Comparison of ENCODE assay signal across 35 cellular contexts in genomic region chr2:171979103-171979502, GRCh38. TPM values are rescaled to one million over a fixed set of nuclear protein-coding genes. Genes with fewer than 3 reads are reported as not detected.
DNase-seq lines count a peak whose midpoint lies in the region; ATAC-seq, FAIRE-seq and TF ChIP-seq lines count a peak whose summit lies in the region.
"Had no signal": no experiment of that assay in that cellular context is flagged by ENCODE, and none has a peak within 500 bp of the region (broad histone marks: within the 10 kb centered on the region; RNA-seq: fewer than 3 reads in every experiment).

No MANE protein-coding gene starts in this region.

- CTCF ChIA-PET in naive thymus-derived CD4-positive, alpha-beta T cell (lab: Charles Lee), result interaction anchor here (0.6 kb wide), 1 partner anchor 13 kb away, joined by 3 read pairs; no protein-coding TSS in a partner anchor

- H3K4me1 Mint-ChIP-seq in astrocyte (ENCODE audit: low read depth, unreplicated experiment), result no peaks in the 10 kb centered on the region
- no peaks in the 10 kb centered on the region for H3K4me1 Mint-ChIP-seq in central memory CD8-positive, alpha-beta T cell
- no peaks in the 10 kb centered on the region for H3K4me1 Mint-ChIP-seq in naive thymus-derived CD4-positive, alpha-beta T cell
- H3K4me1 Mint-ChIP-seq: B cell had no signal

- no peak for ATAC-seq in central memory CD8-positive, alpha-beta T cell (replicated peaks; ENCODE audit: extremely low read depth, poor library complexity, severe bottlenecking)
- peak; percentile 71 for ATAC-seq in naive thymus-derived CD4-positive, alpha-beta T cell
- ATAC-seq in HG02840 (IDR thresholded peaks at IDR 0.05; ENCODE audit: low FRiP score, unreplicated experiment), result no peak
- ATAC-seq: A549; CD8-positive, alpha-beta T cell had no signal

- no peaks in the 10 kb centered on the region for H3F3A ChIP-seq in smooth muscle cell (ENCODE audit: low read depth)

- H3K9me3 ChIP-seq in astrocyte (ENCODE audit: insufficient read depth, low read depth, low read length), result no peaks in the 10 kb centered on the region
- H3K9me3 ChIP-seq in naive thymus-derived CD4-positive, alpha-beta T cell (ENCODE audit: control insufficient read depth in 2 of 3, low read length in 3 of 3), result no peaks in the 10 kb centered on the region
- H3K9me3 ChIP-seq in smooth muscle cell (replicated peaks; ENCODE audit: low read depth), result no peaks in the 10 kb centered on the region
- H3K9me3 ChIP-seq: A549; BE2C; BLaER1; BLaER1 treated with 17β-estradiol and CSF1 and Interleukin-3, amounts not matched to agents 10 nM and 100 nM; Caco-2 had no signal

- no peak overlapping the region for H2AFZ ChIP-seq in astrocyte (ENCODE audit: low read depth, low read length)
- no peak overlapping the region for H2AFZ ChIP-seq in smooth muscle cell (ENCODE audit: low read depth)

- H3K27me3 Mint-ChIP-seq in astrocyte (ENCODE audit: low read depth, unreplicated experiment), result no peaks in the 10 kb centered on the region
- H3K27me3 Mint-ChIP-seq in central memory CD8-positive, alpha-beta T cell, result no peaks in the 10 kb centered on the region
- H3K27me3 Mint-ChIP-seq in naive thymus-derived CD4-positive, alpha-beta T cell, result no peaks in the 10 kb centered on the region
- H3K27me3 Mint-ChIP-seq: B cell; CD4-positive, alpha-beta memory T cell; CD4-positive, alpha-beta T cell; CD4-positive, CD25-positive, alpha-beta regulatory T cell; CD8-positive, alpha-beta memory T cell had no signal

- no peaks in the 10 kb centered on the region for H3K27me3 ChIP-seq in astrocyte (ENCODE audit: insufficient read depth, low read length)
- H3K27me3 ChIP-seq in naive thymus-derived CD4-positive, alpha-beta T cell (ENCODE audit: control insufficient read depth in 2 of 2, insufficient read depth in 2 of 2, low read length in 2 of 2), result no peaks in the 10 kb centered on the region
- H3K27me3 ChIP-seq in smooth muscle cell (ENCODE audit: low read depth), result no peaks in the 10 kb centered on the region
- H3K27me3 ChIP-seq: BE2C; BLaER1; BLaER1 treated with 17β-estradiol and CSF1 and Interleukin-3, amounts not matched to agents 10 nM and 100 nM had no signal

- no peak overlapping the region for H3K4me3 ChIP-seq in astrocyte (ENCODE audit: insufficient read depth, low read depth, low read length)
- no peak overlapping the region for H3K4me3 ChIP-seq in naive thymus-derived CD4-positive, alpha-beta T cell (ENCODE audit: low read length)
- H3K4me3 ChIP-seq in smooth muscle cell, result no peak overlapping the region
- H3K4me3 ChIP-seq: A549; BLaER1; BLaER1 treated with 17β-estradiol and CSF1 and Interleukin-3, amounts not matched to agents 10 nM and 100 nM had no signal

- H3K36me3 ChIP-seq in astrocyte (ENCODE audit: insufficient read depth, low read length), result peaks cover 15% of the 10 kb centered on the region
- H3K36me3 ChIP-seq in naive thymus-derived CD4-positive, alpha-beta T cell (ENCODE audit: control insufficient read depth in 2 of 3, insufficient read depth in 3 of 3, low read length in 3 of 3), result peaks cover 0 to 45% (median 14%) of the 10 kb centered on the region in 3 experiments
- H3K36me3 ChIP-seq in smooth muscle cell (ENCODE audit: low read depth), result peaks cover 11% of the 10 kb centered on the region
- H3K36me3 ChIP-seq: BE2C had no signal

- H4K20me1 ChIP-seq in astrocyte (ENCODE audit: insufficient read depth, low read length), result no peaks in the 10 kb centered on the region
- no peaks in the 10 kb centered on the region for H4K20me1 ChIP-seq in smooth muscle cell (ENCODE audit: low read depth)
- H4K20me1 ChIP-seq: BLaER1; BLaER1 treated with 17β-estradiol and CSF1 and Interleukin-3, amounts not matched to agents 10 nM and 100 nM had no signal

- no peaks in the 10 kb centered on the region for H3K9me3 Mint-ChIP-seq in astrocyte (ENCODE audit: unreplicated experiment)
- no peaks in the 10 kb centered on the region for H3K9me3 Mint-ChIP-seq in central memory CD8-positive, alpha-beta T cell
- H3K9me3 Mint-ChIP-seq in naive thymus-derived CD4-positive, alpha-beta T cell, result no peaks in the 10 kb centered on the region
- H3K9me3 Mint-ChIP-seq: CD4-positive, alpha-beta T cell; CD4-positive, CD25-positive, alpha-beta regulatory T cell; CD8-positive, alpha-beta memory T cell; CD8-positive, alpha-beta T cell had no signal

- DNase-seq in astrocyte (ENCODE audit: low read depth) (no peak), smooth muscle cell (lab: John Stamatoyannopoulos, UW; ENCODE audit: unreplicated experiment) (no peak), HT-29 (ENCODE audit: low spot score) (no peak)
- no peak for DNase-seq in central memory CD8-positive, alpha-beta T cell (ENCODE audit: low spot score in 2 of 2)
- DNase-seq in naive thymus-derived CD4-positive, alpha-beta T cell, result no peak
- DNase-seq: 8988T; ACHN; AML-193; BE2C; C1 segment of cervical spinal cord; Caco-2; Calu3; CD4-positive, alpha-beta memory T cell; CD4-positive, alpha-beta T cell; CD4-positive, CD25-positive, alpha-beta regulatory T cell; CD8-positive, alpha-beta memory T cell; CD8-positive, alpha-beta T cell; COR-L47; DMS 273 treated with DMSO at 0.1 percent for 48 hours; DMS153; DMS53; DMS79; DMS79 treated with DMSO at 0.1 percent for 48 hours; DND-41; EL had no signal

- POLR2A ChIA-PET in naive thymus-derived CD4-positive, alpha-beta T cell (lab: Charles Lee), result no interaction called here

- H3K4me3 Mint-ChIP-seq in astrocyte (ENCODE audit: unreplicated experiment), result no peak overlapping the region
- H3K4me3 Mint-ChIP-seq in central memory CD8-positive, alpha-beta T cell, result no peak overlapping the region
- H3K4me3 Mint-ChIP-seq in naive thymus-derived CD4-positive, alpha-beta T cell, result no peak overlapping the region
- H3K4me3 Mint-ChIP-seq: B cell; CD14-positive monocyte; CD4-positive, alpha-beta memory T cell; CD4-positive, alpha-beta T cell; CD4-positive, CD25-positive, alpha-beta regulatory T cell; CD8-positive, alpha-beta memory T cell; CD8-positive, alpha-beta T cell had no signal

- H3K4me2 ChIP-seq in astrocyte (ENCODE audit: low read length) (no peak overlapping the region), smooth muscle cell (no peak overlapping the region)
- H3K4me2 ChIP-seq: A549; BLaER1; BLaER1 treated with 17β-estradiol and CSF1 and Interleukin-3, amounts not matched to agents 10 nM and 100 nM had no signal

- WGBS in smooth muscle cell (ENCODE audit: low lambda C conversion rate), result over 99% methylated on average over 4 of the region's 4 CpGs

- H3K27ac ChIP-seq in astrocyte (ENCODE audit: low read depth, low read length) (no peak overlapping the region), smooth muscle cell (ENCODE audit: low read depth) (no peak overlapping the region)
- no peak overlapping the region for H3K27ac ChIP-seq in naive thymus-derived CD4-positive, alpha-beta T cell (ENCODE audit: low read depth, low read length)
- H3K27ac ChIP-seq: 22Rv1; A549; BLaER1; BLaER1 treated with 17β-estradiol and CSF1 and Interleukin-3, amounts not matched to agents 10 nM and 100 nM; C4-2B had no signal

- H3K27ac Mint-ChIP-seq in astrocyte (ENCODE audit: unreplicated experiment), result no peak overlapping the region
- H3K27ac Mint-ChIP-seq in central memory CD8-positive, alpha-beta T cell (ENCODE audit: low read depth), result peak overlapping the region; percentile 38
- no peak overlapping the region for H3K27ac Mint-ChIP-seq in naive thymus-derived CD4-positive, alpha-beta T cell
- H3K27ac Mint-ChIP-seq: B cell; CD4-positive, alpha-beta T cell; CD4-positive, CD25-positive, alpha-beta regulatory T cell; CD8-positive, alpha-beta T cell had no signal

- intact Hi-C loops in naive thymus-derived CD4-positive, alpha-beta T cell (cut with micrococcal nuclease), result no loop called here

- no peak overlapping the region for H3K9ac ChIP-seq in astrocyte (ENCODE audit: low read length)
- no peak overlapping the region for H3K9ac ChIP-seq in smooth muscle cell (ENCODE audit: low read depth)
- H3K9ac ChIP-seq: BLaER1; BLaER1 treated with 17β-estradiol and CSF1 and Interleukin-3, amounts not matched to agents 10 nM and 100 nM had no signal

- TF ChIP-seq CTCF in astrocyte (IDR thresholded peaks at IDR 0.05; ENCODE audit: insufficient read depth, low read depth, low read length) (no peak), smooth muscle cell (IDR thresholded peaks at IDR 0.05; ENCODE audit: borderline replicate concordance, insufficient read depth, poor library complexity, severe bottlenecking) (no peak)

- H3K79me2 ChIP-seq in astrocyte (ENCODE audit: insufficient read depth, low read length) (no peaks in the 10 kb centered on the region), smooth muscle cell (ENCODE audit: low read depth) (no peaks in the 10 kb centered on the region)

- FAIRE-seq in astrocyte (lab: Jason Lieb, UNC), result peak; percentile 23
- FAIRE-seq: A204.1, A549, D721Med had no signal

- H3K4me1 ChIP-seq in astrocyte (ENCODE audit: insufficient read depth, low read length), result no peaks in the 10 kb centered on the region
- no peaks in the 10 kb centered on the region for H3K4me1 ChIP-seq in naive thymus-derived CD4-positive, alpha-beta T cell (ENCODE audit: control insufficient read depth in 2 of 2, insufficient read depth in 2 of 2, low read length in 2 of 2)
- H3K4me1 ChIP-seq in smooth muscle cell (ENCODE audit: low read depth), result no peaks in the 10 kb centered on the region
- H3K4me1 ChIP-seq: A549; BE2C; BLaER1; BLaER1 treated with 17β-estradiol and CSF1 and Interleukin-3, amounts not matched to agents 10 nM and 100 nM; Caco-2 had no signal

- peaks cover 6% of the 10 kb centered on the region for H3K36me3 Mint-ChIP-seq in astrocyte (ENCODE audit: low read depth, unreplicated experiment)
- H3K36me3 Mint-ChIP-seq in central memory CD8-positive, alpha-beta T cell (ENCODE audit: insufficient read depth), result peaks cover 56% of the 10 kb centered on the region
- H3K36me3 Mint-ChIP-seq in naive thymus-derived CD4-positive, alpha-beta T cell, result peaks cover 12 to 72% (median 52%) of the 10 kb centered on the region in 5 donors

RNA-seq across cellular contexts. Expression of gene METAP1D, which starts 20.6 kb away (rescaled TPM):
- total RNA-seq in astrocyte, result 6.5 and 7.9 TPM in 2 replicates
- total RNA-seq in naive thymus-derived CD4-positive, alpha-beta T cell, result 10 to 100 TPM in 3 of 5 experiments, 1 to 10 TPM in 2; 5.3 to 12.2 (median 11.6) TPM
- 1 to 10 TPM; 3.3 to 4.0 TPM for polyA plus RNA-seq in naive thymus-derived CD4-positive, alpha-beta T cell
- 5.7 and 5.9 TPM in 2 replicates for total RNA-seq in smooth muscle cell
- polyA plus RNA-seq in smooth muscle cell, result 3.6 and 7.5 TPM in 2 replicates
- 6.2 and 8.5 TPM in 2 replicates for total RNA-seq in HT-29 (2014; rRNA removed; shearing (Covaris generic))

RNA-seq across cellular contexts. Expression of gene HAT1, which starts 56.8 kb away (rescaled TPM):
- total RNA-seq in astrocyte (28.6 and 29.1 TPM in 2 replicates), smooth muscle cell (46.7 and 65.7 TPM in 2 replicates)
- 10 to 100 TPM; 22.1 to 55.4 (median 26.4) TPM for total RNA-seq in naive thymus-derived CD4-positive, alpha-beta T cell
- polyA plus RNA-seq in naive thymus-derived CD4-positive, alpha-beta T cell, result 10 to 100 TPM; 71.9 to 74.1 TPM
- 56.6 and 59.1 TPM in 2 replicates for polyA plus RNA-seq in smooth muscle cell
- total RNA-seq in HT-29 (2014; rRNA removed; shearing (Covaris generic)), result 35.5 and 37.4 TPM in 2 replicates
